ENCODE assay signal across 8 cellular contexts in the genomic region with DNA sequence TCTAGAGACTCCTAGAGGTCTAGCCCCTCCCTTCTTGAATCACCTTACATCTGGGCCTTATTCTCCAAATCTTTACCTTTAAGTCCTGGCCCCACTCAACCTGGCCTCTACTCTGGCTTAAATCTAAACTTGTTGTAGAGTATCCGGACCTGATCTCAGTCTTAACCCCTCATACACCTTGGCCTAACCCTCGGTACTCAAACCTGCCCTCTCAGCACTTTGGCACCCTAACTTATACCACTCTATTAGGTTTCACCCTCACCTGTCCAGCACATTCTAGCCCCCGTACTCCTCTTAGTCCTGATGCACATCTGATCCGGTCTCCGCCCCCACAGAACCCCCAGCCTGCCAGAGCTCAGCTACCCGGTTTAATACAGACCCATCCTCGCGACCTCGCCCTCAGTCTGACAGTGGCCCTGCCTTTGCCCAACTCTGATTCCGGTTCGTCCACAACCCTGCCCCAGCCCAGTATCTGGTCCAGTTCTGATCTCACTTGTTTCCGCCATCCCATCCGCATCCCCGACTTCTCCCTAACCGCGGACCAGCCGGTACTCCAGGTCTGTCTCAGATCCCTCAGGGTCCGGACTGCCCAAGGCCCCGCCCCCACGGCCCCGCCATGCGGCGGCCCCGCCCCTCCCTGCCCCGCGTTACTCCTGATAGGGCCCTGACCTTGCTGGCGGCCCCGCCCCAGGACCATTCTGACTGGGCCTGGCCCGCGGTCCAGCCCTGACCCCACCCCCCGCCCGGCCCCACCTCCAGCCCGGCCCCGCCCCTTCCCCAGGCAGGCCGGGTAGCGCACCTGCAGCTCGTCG. TPM values are rescaled to one million over a fixed set of nuclear protein-coding genes. Genes with fewer than 3 reads are reported as not detected.
DNase-seq lines count a peak whose midpoint lies in the region; TF ChIP-seq lines count a peak whose summit lies in the region.

No MANE protein-coding gene starts in this region.

- H4K5ac ChIP-seq in mesendoderm (ENCODE audit: low read length) = no peak overlapping the region

- no peak overlapping the region for H2BK15ac ChIP-seq in mesendoderm (replicated peaks; ENCODE audit: low read depth)

- H3K56ac ChIP-seq in mesendoderm (ENCODE audit: low read length) = no peak overlapping the region

- H2BK120ac ChIP-seq in mesendoderm (ENCODE audit: low read depth, low read length) = no peak overlapping the region

- H4K8ac ChIP-seq in mesendoderm (ENCODE audit: low read depth, low read length) = no peak overlapping the region

- H2AK5ac ChIP-seq in mesendoderm (ENCODE audit: low read length) = no peak overlapping the region

- peak; percentile 91 for DNase-seq in BE2C
- peak; percentile 99 for DNase-seq in GM20000 (ENCODE audit: low spot score)
- peak; percentile 49 for DNase-seq in HT1080 (ENCODE audit: low read depth)
- DNase-seq in NOMO-1 treated with dmso at 0.1 percent for 144 hours (lab: John Stamatoyannopoulos, UW; ENCODE audit: unreplicated experiment) = peak; percentile 56
- peak; percentile 49 for DNase-seq in activated CD8-positive, alpha-beta memory T cell treated with anti-CD3 and anti-CD28 coated beads, Interleukin-2, amount 50 U/mL, for 24 hours (ENCODE audit: extremely low read depth)
- DNase-seq in mesendoderm = peak; percentile 95
- DNase-seq in stimulated activated CD8-positive, alpha-beta memory T cell treated with anti-CD3 and anti-CD28 coated beads, Interleukin-12 subunit alpha, Interleukin-12 subunit beta, amount 100 ng/mL, for 1 hour (ENCODE audit: low read depth) = peak; percentile 62

- H3K4me2 ChIP-seq in mesendoderm (ENCODE audit: low read length) = peak overlapping the region; percentile 80

- no peaks in the 10 kb centered on the region for H3K36me3 ChIP-seq in BE2C
- H3K36me3 ChIP-seq in endocrine pancreas (ENCODE audit: control insufficient read depth, insufficient read depth, low read length) = no peaks in the 10 kb centered on the region
- no peaks in the 10 kb centered on the region for H3K36me3 ChIP-seq in mesendoderm (ENCODE audit: control insufficient read depth, insufficient read depth, low read length)

- H3K79me1 ChIP-seq in mesendoderm (ENCODE audit: low read length) = no peaks in the 10 kb centered on the region

- H3K4ac ChIP-seq in mesendoderm (ENCODE audit: low read depth, low read length) = no peak overlapping the region

- no peak overlapping the region for H2BK5ac ChIP-seq in mesendoderm (ENCODE audit: low read length)

- no peak overlapping the region for H3K18ac ChIP-seq in mesendoderm (ENCODE audit: low read length)

- no peak overlapping the region for H3K27ac ChIP-seq in mesendoderm (ENCODE audit: low read depth, low read length)

- H3K9me3 ChIP-seq in BE2C (no peaks in the 10 kb centered on the region), endocrine pancreas (ENCODE audit: control insufficient read depth, low read length) (no peaks in the 10 kb centered on the region)

- no peak for TF ChIP-seq CTCF in BE2C (IDR thresholded peaks at IDR 0.05; ENCODE audit: low read depth, low read length)
- no peak for TF ChIP-seq CTCF in GM20000 (IDR thresholded peaks at IDR 0.05; ENCODE audit: extremely low read depth, missing control alignments)

- no peaks in the 10 kb centered on the region for H3K79me2 ChIP-seq in mesendoderm (ENCODE audit: control insufficient read depth, insufficient read depth, low read length)

- H3K27me3 ChIP-seq in BE2C = no peaks in the 10 kb centered on the region
- no peaks in the 10 kb centered on the region for H3K27me3 ChIP-seq in endocrine pancreas (ENCODE audit: control insufficient read depth, insufficient read depth, low read length)
- H3K27me3 ChIP-seq in mesendoderm (ENCODE audit: insufficient read depth, low read length, poor library complexity) = no peaks in the 10 kb centered on the region

- peak overlapping the region; percentile 53 for H3K4me3 ChIP-seq in BE2C (ENCODE audit: low read depth, low read length)
- no peak overlapping the region for H3K4me3 ChIP-seq in endocrine pancreas (ENCODE audit: control insufficient read depth, insufficient read depth, low read length)
- H3K4me3 ChIP-seq in mesendoderm (ENCODE audit: low read length) = no peak overlapping the region

- H3K23ac ChIP-seq in mesendoderm (ENCODE audit: low read length) = no peak overlapping the region

- H3K4me1 ChIP-seq in BE2C (no peaks in the 10 kb centered on the region), endocrine pancreas (ENCODE audit: control insufficient read depth, insufficient read depth, low read length) (no peaks in the 10 kb centered on the region), mesendoderm (ENCODE audit: control insufficient read depth, low read depth, low read length) (peaks cover 5% of the 10 kb centered on the region)

- no CpG with 5 or more reads among the region's 38 CpGs for WGBS in mesendoderm (ENCODE audit: extremely low coverage, insufficient coverage, low lambda C conversion rate)

- H3K9ac ChIP-seq in endocrine pancreas (ENCODE audit: control insufficient read depth, insufficient read depth, low read length) (peak overlapping the region; percentile 27), mesendoderm (ENCODE audit: low read length) (peak overlapping the region; percentile 9)

RNA-seq across cellular contexts. Expression of a gene that starts 1.4 kb away (rescaled TPM):
- polyA plus RNA-seq in BE2C (2012; ENCODE audit: insufficient read depth, insufficient read length, low read depth) = 13.3 TPM
- total RNA-seq in HT1080 (2014; rRNA removed; shearing (Covaris generic)) = 1.5 and 2.7 TPM in 2 replicates
- 4.6 and 5.3 TPM in 2 replicates for polyA plus RNA-seq in HT1080 (2015; cell fraction: cytosol; rRNA removed)
- 8.1 and 12.1 TPM in 2 replicates for polyA plus RNA-seq in HT1080 (2015; cell fraction: nucleus; rRNA removed)
- polyA plus RNA-seq in mesendoderm (2013, experiment 1 of 2) = 3.0 TPM
- polyA plus RNA-seq in mesendoderm (2013, experiment 2 of 2) = 3.0 TPM

Comparison
In these comparisons a context has a peak if more than half of its experiments do, and no peak if none do; other contexts are left out.
1. DNase-seq: peak in every context shown above with its lines; median percentile 99 in GM20000; 95 in mesendoderm; 91 in BE2C; 62 in stimulated activated CD8-positive, alpha-beta memory T cell treated with anti-CD3 and anti-CD28 coated beads, Interleukin-12 subunit alpha, Interleukin-12 subunit beta, amount 100 ng/mL, for 1 hour; 56 in NOMO-1 treated with dmso at 0.1 percent for 144 hours; 49 in HT1080; 49 in activated CD8-positive, alpha-beta memory T cell treated with anti-CD3 and anti-CD28 coated beads, Interleukin-2, amount 50 U/mL, for 24 hours.